8 cellular contexts compared by ENCODE assay signal in the genomic region with DNA sequence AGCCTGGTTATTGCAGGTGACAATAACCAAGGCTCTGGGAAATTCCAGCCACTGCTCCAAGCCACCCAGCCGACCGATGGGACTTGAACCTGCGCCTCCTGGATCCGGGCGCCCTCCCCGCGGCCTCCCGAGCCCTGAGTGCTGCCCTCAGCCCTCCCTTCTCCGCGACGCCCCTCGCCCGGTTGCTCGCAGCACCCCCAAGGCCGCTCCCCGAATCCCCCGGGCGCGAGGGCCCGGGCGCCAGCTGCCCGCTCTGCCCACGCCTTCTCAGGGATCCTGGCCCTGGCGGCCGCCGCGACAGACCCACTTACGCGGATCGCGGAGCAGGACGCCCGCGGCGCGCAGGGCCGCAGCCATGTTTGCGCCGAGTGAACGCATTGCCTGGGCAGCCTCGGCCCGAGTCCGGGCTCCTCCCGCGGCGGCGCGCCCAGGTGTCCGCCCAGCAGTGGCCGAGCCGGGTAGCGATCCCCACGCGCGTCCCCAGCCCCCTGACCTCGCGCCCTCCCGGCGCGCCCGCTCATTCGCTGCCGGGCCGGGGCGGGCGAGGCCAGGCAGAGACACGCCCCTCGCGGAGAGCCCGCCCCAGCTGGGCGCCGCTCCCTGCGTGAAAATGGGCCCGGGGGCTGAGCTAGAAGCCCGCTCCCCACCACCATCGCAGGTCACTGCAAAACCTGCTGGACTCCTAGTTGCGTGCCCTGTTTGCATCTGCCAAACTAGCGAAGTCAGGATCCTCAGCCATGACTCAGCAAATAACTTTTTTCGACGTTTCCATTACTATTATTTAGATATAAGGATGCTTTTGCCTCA. TPM values are rescaled to one million over a fixed set of nuclear protein-coding genes. Genes with fewer than 3 reads are reported as not detected.
DNase-seq lines count a peak whose midpoint lies in the region; ATAC-seq and TF ChIP-seq lines count a peak whose summit lies in the region.

A gene with protein sequence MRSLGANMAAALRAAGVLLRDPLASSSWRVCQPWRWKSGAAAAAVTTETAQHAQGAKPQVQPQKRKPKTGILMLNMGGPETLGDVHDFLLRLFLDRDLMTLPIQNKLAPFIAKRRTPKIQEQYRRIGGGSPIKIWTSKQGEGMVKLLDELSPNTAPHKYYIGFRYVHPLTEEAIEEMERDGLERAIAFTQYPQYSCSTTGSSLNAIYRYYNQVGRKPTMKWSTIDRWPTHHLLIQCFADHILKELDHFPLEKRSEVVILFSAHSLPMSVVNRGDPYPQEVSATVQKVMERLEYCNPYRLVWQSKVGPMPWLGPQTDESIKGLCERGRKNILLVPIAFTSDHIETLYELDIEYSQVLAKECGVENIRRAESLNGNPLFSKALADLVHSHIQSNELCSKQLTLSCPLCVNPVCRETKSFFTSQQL (minus strand): TSS at position 460 of the 807 bp plus-strand sequence. CDS start 82 bp downstream, at position 378.

- CTCF ChIA-PET in Caco-2 (lab: Charles Lee) = no interaction called here

- BruUV-seq in Caco-2 (replicated peaks; lab: Mats Ljungman, UMichigan) = no TSS peak

- H3K36me3 ChIP-seq in Caco-2 (ENCODE audit: control insufficient read depth, insufficient read depth, low read length) (no peaks in the 10 kb centered on the region), RWPE2 (ENCODE audit: low read depth) (no peaks in the 10 kb centered on the region)

- H3K36me3 Mint-ChIP-seq in Caco-2 (ENCODE audit: insufficient read depth, unreplicated experiment) (peaks cover 5% of the 10 kb centered on the region), nephron progenitor cell (ENCODE audit: low read depth) (no peaks in the 10 kb centered on the region)

- H3K27me3 Mint-ChIP-seq in Caco-2 (ENCODE audit: insufficient read depth, unreplicated experiment) (no peaks in the 10 kb centered on the region), nephron progenitor cell (ENCODE audit: low read depth, poor library complexity) (peaks cover 10% of the 10 kb centered on the region)
- H3K27me3 Mint-ChIP-seq in stimulated activated naive CD8-positive, alpha-beta T cell treated with anti-CD3 and anti-CD28 coated beads, Interleukin-15, amount 100 ng/mL, for 72 hours = no peaks in the 10 kb centered on the region

- no peaks in the 10 kb centered on the region for H3K4me1 ChIP-seq in Caco-2
- H3K4me1 ChIP-seq in RWPE2 (ENCODE audit: insufficient read depth, poor library complexity, severe bottlenecking) = peaks cover 8% of the 10 kb centered on the region

- peaks cover 6% of the 10 kb centered on the region for H3K4me1 Mint-ChIP-seq in Caco-2 (ENCODE audit: low read depth, unreplicated experiment)
- H3K4me1 Mint-ChIP-seq in nephron progenitor cell = peaks cover 23% of the 10 kb centered on the region
- peaks cover 36% of the 10 kb centered on the region for H3K4me1 Mint-ChIP-seq in stimulated activated naive CD8-positive, alpha-beta T cell treated with anti-CD3 and anti-CD28 coated beads, Interleukin-15, amount 100 ng/mL, for 72 hours

- H3K9me3 ChIP-seq in Caco-2 (no peaks in the 10 kb centered on the region), RWPE2 (ENCODE audit: severe bottlenecking) (no peaks in the 10 kb centered on the region)

- DNase-seq in Caco-2 = peak; percentile 50 to 70
- peak; percentile 44 for DNase-seq in HT-29 (ENCODE audit: low spot score)
- DNase-seq in RWPE2 (ENCODE audit: low spot score) = peak; percentile 61
- DNase-seq in activated T-helper 9 cell treated with anti-CD3 and anti-CD28 coated beads, Interleukin-2, amount 50 U/mL, for 16 hours (ENCODE audit: low read depth) = peak; percentile 56
- DNase-seq in fibroblast of the aortic adventitia (ENCODE audit: low read depth) = peak; percentile 67
- DNase-seq in nephron progenitor cell = peak; percentile 75
- peak; percentile 67 to 72 for DNase-seq in stimulated activated naive CD8-positive, alpha-beta T cell treated with anti-CD3 and anti-CD28 coated beads, Interleukin-15, amount 100 ng/mL, for 72 hours

- H3K4me3 ChIP-seq in Caco-2 (ENCODE audit: low read depth, low read length) = peak within 1 kb of the TSS; percentile 67
- peak within 1 kb of the TSS; percentile 82 for H3K4me3 ChIP-seq in RWPE2 (ENCODE audit: severe bottlenecking)
- H3K4me3 ChIP-seq in fibroblast of the aortic adventitia (ENCODE audit: low read depth, low read length) = peak within 1 kb of the TSS; percentile 96

- H3K27ac Mint-ChIP-seq in Caco-2 (ENCODE audit: unreplicated experiment) (peak within 1 kb of the TSS; percentile 78), nephron progenitor cell (no peak within 1 kb of the TSS)
- peak within 1 kb of the TSS; percentile 97 to 98 for H3K27ac Mint-ChIP-seq in stimulated activated naive CD8-positive, alpha-beta T cell treated with anti-CD3 and anti-CD28 coated beads, Interleukin-15, amount 100 ng/mL, for 72 hours

- H3K27me3 ChIP-seq in Caco-2 (replicated peaks; ENCODE audit: control insufficient read depth, insufficient read depth, low read length) = no peaks in the 10 kb centered on the region
- H3K27me3 ChIP-seq in RWPE2 (ENCODE audit: insufficient read depth, poor library complexity, severe bottlenecking) = no peaks in the 10 kb centered on the region

- TF ChIP-seq CTCF in Caco-2 (IDR thresholded peaks at IDR 0.05; ENCODE audit: insufficient read depth in 1 of 2, low read depth in 1 of 2, low read length in 1 of 2, severe bottlenecking in 1 of 2, unreplicated experiment in 1 of 2) (no peak), RWPE2 (IDR thresholded peaks at IDR 0.05; ENCODE audit: poor library complexity, severe bottlenecking) (no peak), fibroblast of the aortic adventitia (IDR thresholded peaks at IDR 0.05; ENCODE audit: insufficient read depth, low read length) (no peak), nephron progenitor cell (IDR thresholded peaks at IDR 0.05) (no peak)

- no peaks in the 10 kb centered on the region for H3K9me3 Mint-ChIP-seq in Caco-2 (ENCODE audit: unreplicated experiment)
- H3K9me3 Mint-ChIP-seq in nephron progenitor cell = no peaks in the 10 kb centered on the region
- H3K9me3 Mint-ChIP-seq in stimulated activated naive CD8-positive, alpha-beta T cell treated with anti-CD3 and anti-CD28 coated beads, Interleukin-15, amount 100 ng/mL, for 72 hours = no peaks in the 10 kb centered on the region

- peak within 1 kb of the TSS; percentile 75 for H3K4me3 Mint-ChIP-seq in Caco-2 (ENCODE audit: unreplicated experiment)
- peak within 1 kb of the TSS; percentile 87 for H3K4me3 Mint-ChIP-seq in nephron progenitor cell
- peak within 1 kb of the TSS; percentile 92 to 96 for H3K4me3 Mint-ChIP-seq in stimulated activated naive CD8-positive, alpha-beta T cell treated with anti-CD3 and anti-CD28 coated beads, Interleukin-15, amount 100 ng/mL, for 72 hours

- peak within 1 kb of the TSS; percentile 41 for H3K27ac ChIP-seq in RWPE2 (ENCODE audit: poor library complexity, severe bottlenecking)

- POLR2A ChIA-PET in Caco-2 (lab: Charles Lee) = no interaction called here

- ATAC-seq in GM19468 (IDR thresholded peaks at IDR 0.05; ENCODE audit: extremely low read depth, unreplicated experiment) = peak; percentile 82
- ATAC-seq in RWPE2 (ENCODE audit: low read depth) = peak; percentile 85
- ATAC-seq in stimulated activated naive CD8-positive, alpha-beta T cell treated with anti-CD3 and anti-CD28 coated beads, Interleukin-15, amount 100 ng/mL, for 72 hours = peak; percentile 90

- intact Hi-C loops in Caco-2 (cut with micrococcal nuclease; ENCODE audit: unreplicated experiment) = no loop called here

RNA-seq across cellular contexts. Expression of the gene that starts here (rescaled TPM):
- 14.5 and 17.1 TPM in 2 replicates for total RNA-seq in Caco-2 (2022)
- total RNA-seq in HT-29 (2014; rRNA removed; shearing (Covaris generic)) = 16.9 and 37.2 TPM in 2 replicates
- 13.8 and 29.9 TPM in 2 replicates for total RNA-seq in fibroblast of the aortic adventitia (ENCODE audit: low replicate concordance)

Comparison
In these comparisons a context has a peak if more than half of its experiments do, and no peak if none do; other contexts are left out.
1. Peak in every context shown above with its lines: DNase-seq, ATAC-seq, H3K4me3 ChIP-seq and H3K27ac ChIP-seq.